Comparison of ENCODE assay signal across 1 cellular context in the genomic region with DNA sequence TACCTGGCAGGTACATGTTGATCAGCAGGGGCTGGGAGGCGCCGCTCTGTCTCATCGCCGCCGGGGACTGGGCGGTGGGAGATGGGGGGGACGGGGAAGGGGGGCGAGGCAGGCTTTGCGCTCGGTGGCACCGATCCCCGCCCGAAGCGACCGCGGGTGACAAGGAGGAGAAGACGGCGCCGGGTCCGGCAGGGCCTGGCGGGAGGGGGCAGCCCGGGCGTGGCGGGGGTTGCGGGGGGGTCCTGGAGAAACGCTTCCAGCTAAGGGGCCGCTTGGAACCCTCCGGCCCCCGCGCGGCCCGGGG.
TF ChIP-seq lines count a peak whose summit lies in the region.

A gene (minus strand): TSS at position 164 of the 304 bp plus-strand sequence. CDS start 109 bp downstream, at position 55.

TF ChIP-seq in WTC11, 78 proteins besides CTCF, POLR2A, EP300 and RAD21 (continued from another document):
- TF ChIP-seq, protein P1, sequence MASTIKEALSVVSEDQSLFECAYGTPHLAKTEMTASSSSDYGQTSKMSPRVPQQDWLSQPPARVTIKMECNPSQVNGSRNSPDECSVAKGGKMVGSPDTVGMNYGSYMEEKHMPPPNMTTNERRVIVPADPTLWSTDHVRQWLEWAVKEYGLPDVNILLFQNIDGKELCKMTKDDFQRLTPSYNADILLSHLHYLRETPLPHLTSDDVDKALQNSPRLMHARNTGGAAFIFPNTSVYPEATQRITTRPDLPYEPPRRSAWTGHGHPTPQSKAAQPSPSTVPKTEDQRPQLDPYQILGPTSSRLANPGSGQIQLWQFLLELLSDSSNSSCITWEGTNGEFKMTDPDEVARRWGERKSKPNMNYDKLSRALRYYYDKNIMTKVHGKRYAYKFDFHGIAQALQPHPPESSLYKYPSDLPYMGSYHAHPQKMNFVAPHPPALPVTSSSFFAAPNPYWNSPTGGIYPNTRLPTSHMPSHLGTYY (CRISPR knock-in tag; IDR thresholded peaks at IDR 0.05): no peak
- TF ChIP-seq JUN (CRISPR knock-in tag; IDR thresholded peaks at IDR 0.05): no peak
- TF ChIP-seq NR3C1 (CRISPR knock-in tag; conservative IDR thresholded peaks at IDR 0.05; ENCODE audit: low read depth): no peak
- TF ChIP-seq GRHL2 (CRISPR knock-in tag; IDR thresholded peaks at IDR 0.05; ENCODE audit: insufficient replicate concordance, severe bottlenecking): no peak
- TF ChIP-seq CREM (CRISPR knock-in tag; IDR thresholded peaks at IDR 0.05): no peak
- no peak for TF ChIP-seq SMAD4 (CRISPR knock-in tag; IDR thresholded peaks at IDR 0.05)
- TF ChIP-seq, protein P2, sequence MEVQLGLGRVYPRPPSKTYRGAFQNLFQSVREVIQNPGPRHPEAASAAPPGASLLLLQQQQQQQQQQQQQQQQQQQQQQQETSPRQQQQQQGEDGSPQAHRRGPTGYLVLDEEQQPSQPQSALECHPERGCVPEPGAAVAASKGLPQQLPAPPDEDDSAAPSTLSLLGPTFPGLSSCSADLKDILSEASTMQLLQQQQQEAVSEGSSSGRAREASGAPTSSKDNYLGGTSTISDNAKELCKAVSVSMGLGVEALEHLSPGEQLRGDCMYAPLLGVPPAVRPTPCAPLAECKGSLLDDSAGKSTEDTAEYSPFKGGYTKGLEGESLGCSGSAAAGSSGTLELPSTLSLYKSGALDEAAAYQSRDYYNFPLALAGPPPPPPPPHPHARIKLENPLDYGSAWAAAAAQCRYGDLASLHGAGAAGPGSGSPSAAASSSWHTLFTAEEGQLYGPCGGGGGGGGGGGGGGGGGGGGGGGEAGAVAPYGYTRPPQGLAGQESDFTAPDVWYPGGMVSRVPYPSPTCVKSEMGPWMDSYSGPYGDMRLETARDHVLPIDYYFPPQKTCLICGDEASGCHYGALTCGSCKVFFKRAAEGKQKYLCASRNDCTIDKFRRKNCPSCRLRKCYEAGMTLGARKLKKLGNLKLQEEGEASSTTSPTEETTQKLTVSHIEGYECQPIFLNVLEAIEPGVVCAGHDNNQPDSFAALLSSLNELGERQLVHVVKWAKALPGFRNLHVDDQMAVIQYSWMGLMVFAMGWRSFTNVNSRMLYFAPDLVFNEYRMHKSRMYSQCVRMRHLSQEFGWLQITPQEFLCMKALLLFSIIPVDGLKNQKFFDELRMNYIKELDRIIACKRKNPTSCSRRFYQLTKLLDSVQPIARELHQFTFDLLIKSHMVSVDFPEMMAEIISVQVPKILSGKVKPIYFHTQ (CRISPR knock-in tag; IDR thresholded peaks at IDR 0.05): no peak
- no peak for TF ChIP-seq SMAD3 (CRISPR knock-in tag; IDR thresholded peaks at IDR 0.05; ENCODE audit: borderline replicate concordance)
- TF ChIP-seq, protein P3, sequence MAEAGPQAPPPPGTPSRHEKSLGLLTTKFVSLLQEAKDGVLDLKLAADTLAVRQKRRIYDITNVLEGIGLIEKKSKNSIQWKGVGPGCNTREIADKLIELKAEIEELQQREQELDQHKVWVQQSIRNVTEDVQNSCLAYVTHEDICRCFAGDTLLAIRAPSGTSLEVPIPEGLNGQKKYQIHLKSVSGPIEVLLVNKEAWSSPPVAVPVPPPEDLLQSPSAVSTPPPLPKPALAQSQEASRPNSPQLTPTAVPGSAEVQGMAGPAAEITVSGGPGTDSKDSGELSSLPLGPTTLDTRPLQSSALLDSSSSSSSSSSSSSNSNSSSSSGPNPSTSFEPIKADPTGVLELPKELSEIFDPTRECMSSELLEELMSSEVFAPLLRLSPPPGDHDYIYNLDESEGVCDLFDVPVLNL (CRISPR knock-in tag; IDR thresholded peaks at IDR 0.05; ENCODE audit: borderline replicate concordance, low read depth): no peak
- TF ChIP-seq, protein P4, sequence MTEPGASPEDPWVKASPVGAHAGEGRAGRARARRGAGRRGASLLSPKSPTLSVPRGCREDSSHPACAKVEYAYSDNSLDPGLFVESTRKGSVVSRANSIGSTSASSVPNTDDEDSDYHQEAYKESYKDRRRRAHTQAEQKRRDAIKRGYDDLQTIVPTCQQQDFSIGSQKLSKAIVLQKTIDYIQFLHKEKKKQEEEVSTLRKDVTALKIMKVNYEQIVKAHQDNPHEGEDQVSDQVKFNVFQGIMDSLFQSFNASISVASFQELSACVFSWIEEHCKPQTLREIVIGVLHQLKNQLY (CRISPR knock-in tag; IDR thresholded peaks at IDR 0.05): no peak
- TF ChIP-seq PRRX2 (CRISPR knock-in tag; IDR thresholded peaks at IDR 0.05): no peak
- no peak for TF ChIP-seq EMX1 (CRISPR knock-in tag; IDR thresholded peaks at IDR 0.05)
